ENCODE assay signal across 1 cellular context in the genomic region with DNA sequence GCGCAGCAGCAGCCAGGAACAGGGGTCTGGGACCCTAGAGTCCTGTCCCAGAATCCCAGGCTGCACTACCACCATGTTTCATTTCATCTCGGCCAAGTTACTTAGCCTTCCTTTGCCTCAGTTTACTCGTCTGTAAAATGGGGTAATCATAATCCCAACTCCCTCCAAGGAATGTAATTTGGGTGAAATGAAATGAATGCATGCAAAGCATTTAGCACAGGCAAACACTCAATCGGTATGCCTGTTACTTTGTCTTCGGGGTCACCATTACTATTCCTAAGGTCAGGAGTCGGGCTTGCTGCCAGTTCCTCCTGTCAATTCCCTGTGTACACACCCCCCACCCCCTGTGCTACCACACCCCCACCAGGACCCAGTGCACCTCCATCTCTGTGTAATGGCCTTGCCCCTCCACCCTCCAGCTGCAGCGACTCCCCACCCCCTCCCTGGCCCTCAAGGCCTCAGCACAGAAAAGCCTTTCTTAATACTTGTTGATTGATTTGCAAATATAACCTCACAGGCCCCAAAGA.
TF ChIP-seq lines count a peak whose summit lies in the region.

No MANE protein-coding gene starts in this region.

TF ChIP-seq in A549, 52 proteins besides CTCF, POLR2A, EP300 and RAD21 (continued from another document):
- TF ChIP-seq KDM1A (IDR thresholded peaks at IDR 0.05; ENCODE audit: low read depth) = peak; percentile 98
- no peak for TF ChIP-seq ESRRA (IDR thresholded peaks at IDR 0.05; ENCODE audit: borderline replicate concordance, low read length)
- peak; percentile 67; the same call in 1 of the 2 replicates for TF ChIP-seq TP53 (CRISPR knock-in tag; IDR thresholded peaks at IDR 0.05)
- TF ChIP-seq, protein P1, sequence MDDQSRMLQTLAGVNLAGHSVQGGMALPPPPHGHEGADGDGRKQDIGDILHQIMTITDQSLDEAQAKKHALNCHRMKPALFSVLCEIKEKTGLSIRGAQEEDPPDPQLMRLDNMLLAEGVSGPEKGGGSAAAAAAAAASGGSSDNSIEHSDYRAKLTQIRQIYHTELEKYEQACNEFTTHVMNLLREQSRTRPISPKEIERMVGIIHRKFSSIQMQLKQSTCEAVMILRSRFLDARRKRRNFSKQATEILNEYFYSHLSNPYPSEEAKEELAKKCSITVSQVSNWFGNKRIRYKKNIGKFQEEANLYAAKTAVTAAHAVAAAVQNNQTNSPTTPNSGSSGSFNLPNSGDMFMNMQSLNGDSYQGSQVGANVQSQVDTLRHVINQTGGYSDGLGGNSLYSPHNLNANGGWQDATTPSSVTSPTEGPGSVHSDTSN (IDR thresholded peaks at IDR 0.05) = peak; percentile 18; the same call in 1 of the 2 replicates
- TF ChIP-seq CEBPB (IDR thresholded peaks at IDR 0.05) = peak in 1 of 2 experiments; percentile 35; a peak in 1 of 4 replicates
- TF ChIP-seq FOXS1 (CRISPR knock-in tag; IDR thresholded peaks at IDR 0.05) = peak; percentile 51; the same call in 1 of the 2 replicates
- TF ChIP-seq RARB (CRISPR knock-in tag; IDR thresholded peaks at IDR 0.05) = peak; percentile 82
- TF ChIP-seq TFCP2L1 (CRISPR knock-in tag; IDR thresholded peaks at IDR 0.05) = 0 out of 2 replicates have a peak, but pooled peaks have one; percentile 55
- TF ChIP-seq EHMT2 (IDR thresholded peaks at IDR 0.05; ENCODE audit: low read depth) = no peak
- peak in 1 of 2 experiments; percentile 34; a peak in 4 of 5 replicates for TF ChIP-seq JUN (IDR thresholded peaks at IDR 0.05)
- peak; percentile 83; the same call in 1 of the 2 replicates for TF ChIP-seq ZNF302 (CRISPR knock-in tag; IDR thresholded peaks at IDR 0.05)
- TF ChIP-seq, protein P2, sequence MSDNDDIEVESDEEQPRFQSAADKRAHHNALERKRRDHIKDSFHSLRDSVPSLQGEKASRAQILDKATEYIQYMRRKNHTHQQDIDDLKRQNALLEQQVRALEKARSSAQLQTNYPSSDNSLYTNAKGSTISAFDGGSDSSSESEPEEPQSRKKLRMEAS (IDR thresholded peaks at IDR 0.05) = peak; percentile 13; the same call in 1 of the 2 replicates
- no peak for TF ChIP-seq NPAS2 (CRISPR knock-in tag; IDR thresholded peaks at IDR 0.05; ENCODE audit: borderline replicate concordance)
- peak; percentile 80; the same call in 1 of the 2 replicates for TF ChIP-seq HDAC2 (IDR thresholded peaks at IDR 0.05)
- TF ChIP-seq, protein P3, sequence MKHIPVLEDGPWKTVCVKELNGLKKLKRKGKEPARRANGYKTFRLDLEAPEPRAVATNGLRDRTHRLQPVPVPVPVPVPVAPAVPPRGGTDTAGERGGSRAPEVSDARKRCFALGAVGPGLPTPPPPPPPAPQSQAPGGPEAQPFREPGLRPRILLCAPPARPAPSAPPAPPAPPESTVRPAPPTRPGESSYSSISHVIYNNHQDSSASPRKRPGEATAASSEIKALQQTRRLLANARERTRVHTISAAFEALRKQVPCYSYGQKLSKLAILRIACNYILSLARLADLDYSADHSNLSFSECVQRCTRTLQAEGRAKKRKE (CRISPR knock-in tag; IDR thresholded peaks at IDR 0.05; ENCODE audit: low read depth) = 0 out of 2 replicates have a peak, but pooled peaks have one; percentile 77
- peak; percentile 86 for TF ChIP-seq EHF (CRISPR knock-in tag; IDR thresholded peaks at IDR 0.05)
- peak; percentile 90 for TF ChIP-seq HOXB13 (CRISPR knock-in tag; IDR thresholded peaks at IDR 0.05; ENCODE audit: low read depth)
- TF ChIP-seq HOXB5 (CRISPR knock-in tag; IDR thresholded peaks at IDR 0.05) = peak; percentile 71; the same call in 1 of the 2 replicates
- TF ChIP-seq JUNB (IDR thresholded peaks at IDR 0.05) = no peak
- TF ChIP-seq CHD4 (IDR thresholded peaks at IDR 0.05; ENCODE audit: borderline replicate concordance) = 0 out of 2 replicates have a peak, but pooled peaks have one; percentile 45
